ENCODE assay signal across 10 cellular contexts in genomic region chr17:77948690-77949114, GRCh38. TPM values are rescaled to one million over a fixed set of nuclear protein-coding genes. Genes with fewer than 3 reads are reported as not detected.
DNase-seq lines count a peak whose midpoint lies in the region; ATAC-seq and TF ChIP-seq lines count a peak whose summit lies in the region.
"Had no signal": no experiment of that assay in that cellular context is flagged by ENCODE, and none has a peak within 500 bp of the region (broad histone marks: within the 10 kb centered on the region; RNA-seq: fewer than 3 reads in every experiment).

No MANE protein-coding gene starts in this region.

- H3K27ac Mint-ChIP-seq in Calu3 (ENCODE audit: unreplicated experiment): no peak overlapping the region

- no peak overlapping the region for H4K8ac ChIP-seq in mesendoderm (ENCODE audit: low read depth, low read length)

- H2BK15ac ChIP-seq in mesendoderm (replicated peaks; ENCODE audit: low read depth): no peak overlapping the region

- H3F3A ChIP-seq in PC-9 (ENCODE audit: insufficient read depth, low read depth): no peaks in the 10 kb centered on the region
- no peaks in the 10 kb centered on the region for H3F3A ChIP-seq in MM.1S (ENCODE audit: insufficient read depth, low read length)

- H3K4me3 Mint-ChIP-seq in Calu3 (ENCODE audit: low read depth, unreplicated experiment): no peak overlapping the region

- H3K9me2 ChIP-seq in PC-9 (ENCODE audit: insufficient read depth) (no peaks in the 10 kb centered on the region), MM.1S (replicated peaks; ENCODE audit: insufficient read depth, low read length) (no peaks in the 10 kb centered on the region)

- no peak overlapping the region for H3K23ac ChIP-seq in mesendoderm (ENCODE audit: low read length)

- H3K4me1 ChIP-seq in mesendoderm (ENCODE audit: control insufficient read depth, low read depth, low read length) (no peaks in the 10 kb centered on the region), PC-9 (replicated peaks; ENCODE audit: insufficient read depth) (no peaks in the 10 kb centered on the region), MM.1S (ENCODE audit: low read length) (no peaks in the 10 kb centered on the region)

- DNase-seq in Calu3 (peak; percentile 39), NCI-H526 treated with DMSO at 0.1 percent for 48 hours (lab: John Stamatoyannopoulos, UW) (peak; percentile 5), ecto neural progenitor cell (ENCODE audit: low spot score) (peak; percentile 74), mesendoderm (peak; percentile 77), PC-9 (no peak), Kasumi-1 (lab: John Stamatoyannopoulos, UW) (no peak), MM.1S (no peak)
- DNase-seq: NCI-H226 had no signal

- no peak overlapping the region for H4K5ac ChIP-seq in mesendoderm (ENCODE audit: low read length)

- CTCF ChIA-PET in Calu3 (lab: Charles Lee): interaction anchor here (1.0 kb wide), 1 partner anchor 10 kb away, joined by 3 read pairs; the partner anchor contains the start of gene TNRC6C
- CTCF ChIA-PET in PC-9 (lab: Charles Lee): no interaction called here

- no peak overlapping the region for H3K9ac ChIP-seq in mesendoderm (ENCODE audit: low read length)
- no peak overlapping the region for H3K9ac ChIP-seq in MM.1S (ENCODE audit: low read length)

- H3K9me3 Mint-ChIP-seq in Calu3 (ENCODE audit: low read depth, unreplicated experiment): no peaks in the 10 kb centered on the region

- no peaks in the 10 kb centered on the region for H3K79me2 ChIP-seq in mesendoderm (ENCODE audit: control insufficient read depth, insufficient read depth, low read length)
- no peaks in the 10 kb centered on the region for H3K79me2 ChIP-seq in PC-9 (ENCODE audit: low read depth)
- H3K79me2 ChIP-seq in MM.1S (ENCODE audit: low read length): no peaks in the 10 kb centered on the region

- POLR2A ChIA-PET in PC-9 (lab: Charles Lee; ENCODE audit: unreplicated experiment): no interaction called here

- TF ChIP-seq CTCF in Calu3 (IDR thresholded peaks at IDR 0.05; ENCODE audit: unreplicated experiment): no peak
- no peak for TF ChIP-seq CTCF in PC-9 (conservative IDR thresholded peaks at IDR 0.05)
- TF ChIP-seq CTCF in MM.1S (IDR thresholded peaks at IDR 0.05; ENCODE audit: low read length): no peak

- no peak overlapping the region for H3K56ac ChIP-seq in mesendoderm (ENCODE audit: low read length)

- no peak overlapping the region for H3K4me3 ChIP-seq in mesendoderm (ENCODE audit: low read length)
- H3K4me3 ChIP-seq in PC-9: no peak overlapping the region
- no peak overlapping the region for H3K4me3 ChIP-seq in MM.1S (ENCODE audit: low read length)

- H2BK120ac ChIP-seq in mesendoderm (ENCODE audit: low read depth, low read length): no peak overlapping the region

- H2AK5ac ChIP-seq in mesendoderm (ENCODE audit: low read length): no peak overlapping the region

- no peak overlapping the region for H3K4ac ChIP-seq in mesendoderm (ENCODE audit: low read depth, low read length)

- H3K36me3 Mint-ChIP-seq in Calu3 (ENCODE audit: insufficient read depth, unreplicated experiment): no peaks in the 10 kb centered on the region

- H3K27ac ChIP-seq in mesendoderm (ENCODE audit: low read depth, low read length) (no peak overlapping the region), PC-9 (no peak overlapping the region), MM.1S (ENCODE audit: low read length) (no peak overlapping the region)
- H3K27ac ChIP-seq: epithelial cell of prostate had no signal

- H3K9me3 ChIP-seq in PC-9 (ENCODE audit: insufficient read depth, low read depth): no peaks in the 10 kb centered on the region
- no peaks in the 10 kb centered on the region for H3K9me3 ChIP-seq in MM.1S (replicated peaks; ENCODE audit: insufficient read depth, low read length)

- intact Hi-C loops in Calu3 (cut with micrococcal nuclease; ENCODE audit: unreplicated experiment): no loop called here
- intact Hi-C loops in PC-9 (cut with micrococcal nuclease; ENCODE audit: unreplicated experiment): no loop called here

- H3K4me2 ChIP-seq in mesendoderm (ENCODE audit: low read length) (no peak overlapping the region), PC-9 (no peak overlapping the region), MM.1S (ENCODE audit: low read depth, low read length) (no peak overlapping the region)

- peaks cover 66% of the 10 kb centered on the region for H3K27me3 Mint-ChIP-seq in Calu3 (ENCODE audit: unreplicated experiment)

- BruUV-seq in Calu3 (replicated peaks; lab: Mats Ljungman, UMichigan): no TSS peak
- no TSS peak for BruUV-seq in PC-9 (replicated peaks; lab: Mats Ljungman, UMichigan)

- H3K4me1 Mint-ChIP-seq in Calu3 (ENCODE audit: low read depth, unreplicated experiment): peaks cover 19% of the 10 kb centered on the region

- no peaks in the 10 kb centered on the region for H3K36me3 ChIP-seq in mesendoderm (ENCODE audit: control insufficient read depth, insufficient read depth, low read length)
- H3K36me3 ChIP-seq in PC-9 (ENCODE audit: low read depth): no peaks in the 10 kb centered on the region
- no peaks in the 10 kb centered on the region for H3K36me3 ChIP-seq in MM.1S (replicated peaks; ENCODE audit: insufficient read depth, low read length)

- no peak overlapping the region for H2BK5ac ChIP-seq in mesendoderm (ENCODE audit: low read length)

- H2AFZ ChIP-seq in PC-9: no peak overlapping the region
- no peak overlapping the region for H2AFZ ChIP-seq in MM.1S (ENCODE audit: low read length)

- no peak overlapping the region for H3K18ac ChIP-seq in mesendoderm (ENCODE audit: low read length)

- H3K27me3 ChIP-seq in mesendoderm (ENCODE audit: insufficient read depth, low read length, poor library complexity) (no peaks in the 10 kb centered on the region), PC-9 (ENCODE audit: insufficient read depth, low read depth) (peaks cover 80% of the 10 kb centered on the region), MM.1S (replicated peaks; ENCODE audit: insufficient read depth, low read length) (peaks cover 94% of the 10 kb centered on the region)

- no peak for ATAC-seq in GM19351 (IDR thresholded peaks at IDR 0.05; ENCODE audit: unreplicated experiment)

- H4K20me1 ChIP-seq in PC-9 (ENCODE audit: insufficient read depth) (no peaks in the 10 kb centered on the region), MM.1S (ENCODE audit: insufficient read depth, low read length) (no peaks in the 10 kb centered on the region)

- H3K79me1 ChIP-seq in mesendoderm (ENCODE audit: low read length): no peaks in the 10 kb centered on the region

- no CpG with 5 or more reads among the region's 3 CpGs for WGBS in mesendoderm (ENCODE audit: extremely low coverage, insufficient coverage, low lambda C conversion rate)

RNA-seq across cellular contexts. Expression of gene TNRC6C, which starts 9.8 kb away (rescaled TPM):
- total RNA-seq in Calu3 (2022) (11.9 and 18.2 TPM in 2 replicates), PC-9 (2021) (0.37 TPM in 1 of 2 replicates, not detected in the other)
- polyA plus RNA-seq in mesendoderm (2013, experiment 1 of 2): 3.7 TPM
- polyA plus RNA-seq in mesendoderm (2013, experiment 2 of 2): 3.7 TPM

Comparison
In these comparisons a context has a peak if more than half of its experiments do, and no peak if none do; other contexts are left out.
1. DNase-seq: peak in Calu3 (single experiment), NCI-H526 treated with DMSO at 0.1 percent for 48 hours (single experiment), ecto neural progenitor cell (single experiment) and mesendoderm (single experiment); none in PC-9 (0 of 2), Kasumi-1 (0 of 2) and MM.1S (single experiment).